In the genomic region with DNA sequence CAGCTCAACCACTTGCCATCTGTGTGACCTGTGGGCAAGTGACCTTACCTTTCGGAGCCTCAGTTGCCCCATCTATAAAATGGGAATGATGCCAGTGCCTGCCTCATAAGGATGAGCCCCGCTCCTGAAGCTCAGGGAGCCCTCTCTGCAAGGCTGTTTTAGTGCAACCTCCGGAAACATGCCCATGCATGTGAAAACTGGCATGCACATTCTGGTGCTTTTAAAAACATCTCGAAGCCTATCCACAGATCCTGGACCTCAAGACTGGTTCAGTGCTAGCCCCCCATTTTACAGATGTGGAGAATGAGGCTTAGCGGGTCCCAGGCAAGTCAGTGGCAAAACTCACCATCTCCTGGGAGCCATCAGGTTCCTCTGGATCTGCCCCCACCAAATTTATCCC, we compare ENCODE assay signal across 2 cellular contexts.
TF ChIP-seq lines count a peak whose summit lies in the region.

No MANE protein-coding gene starts in this region.

TF ChIP-seq in HEK293, 187 proteins besides CTCF, POLR2A, EP300 and RAD21:
- TF ChIP-seq REPIN1 (tag by site-specific recombination; IDR thresholded peaks at IDR 0.05; ENCODE audit: low read depth) (no peak), ZNF558 (tag by site-specific recombination; IDR thresholded peaks at IDR 0.05) (0 out of 2 replicates have a peak, but pooled peaks have one; percentile 39)
TF ChIP-seq in HEK293: peak in this region for 1.

TF ChIP-seq in K562, 482 proteins besides CTCF, POLR2A, EP300 and RAD21:
- TF ChIP-seq IRF2 (CRISPR knock-in tag; IDR thresholded peaks at IDR 0.05), result no peak
- no peak for TF ChIP-seq CEBPB (tag; IDR thresholded peaks at IDR 0.05)
- TF ChIP-seq ADNP (tag; IDR thresholded peaks at IDR 0.05), result 0 out of 2 replicates have a peak, but pooled peaks have one; percentile 40
- TF ChIP-seq BCOR (IDR thresholded peaks at IDR 0.05), result peak; percentile 57; the same call in 1 of the 2 replicates
- TF ChIP-seq, protein P1, sequence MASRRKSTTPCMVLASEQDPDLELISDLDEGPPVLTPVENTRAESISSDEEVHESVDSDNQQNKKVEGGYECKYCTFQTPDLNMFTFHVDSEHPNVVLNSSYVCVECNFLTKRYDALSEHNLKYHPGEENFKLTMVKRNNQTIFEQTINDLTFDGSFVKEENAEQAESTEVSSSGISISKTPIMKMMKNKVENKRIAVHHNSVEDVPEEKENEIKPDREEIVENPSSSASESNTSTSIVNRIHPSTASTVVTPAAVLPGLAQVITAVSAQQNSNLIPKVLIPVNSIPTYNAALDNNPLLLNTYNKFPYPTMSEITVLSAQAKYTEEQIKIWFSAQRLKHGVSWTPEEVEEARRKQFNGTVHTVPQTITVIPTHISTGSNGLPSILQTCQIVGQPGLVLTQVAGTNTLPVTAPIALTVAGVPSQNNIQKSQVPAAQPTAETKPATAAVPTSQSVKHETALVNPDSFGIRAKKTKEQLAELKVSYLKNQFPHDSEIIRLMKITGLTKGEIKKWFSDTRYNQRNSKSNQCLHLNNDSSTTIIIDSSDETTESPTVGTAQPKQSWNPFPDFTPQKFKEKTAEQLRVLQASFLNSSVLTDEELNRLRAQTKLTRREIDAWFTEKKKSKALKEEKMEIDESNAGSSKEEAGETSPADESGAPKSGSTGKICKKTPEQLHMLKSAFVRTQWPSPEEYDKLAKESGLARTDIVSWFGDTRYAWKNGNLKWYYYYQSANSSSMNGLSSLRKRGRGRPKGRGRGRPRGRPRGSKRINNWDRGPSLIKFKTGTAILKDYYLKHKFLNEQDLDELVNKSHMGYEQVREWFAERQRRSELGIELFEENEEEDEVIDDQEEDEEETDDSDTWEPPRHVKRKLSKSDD (conservative IDR thresholded peaks at IDR 0.05; ENCODE audit: low read length), result no peak
- peak; percentile 62 for TF ChIP-seq RBM25 (IDR thresholded peaks at IDR 0.05; ENCODE audit: low read depth, low read length, severe bottlenecking)
- no peak for TF ChIP-seq ZNF143 (CRISPR knock-in tag; IDR thresholded peaks at IDR 0.05)
- TF ChIP-seq, protein P2, sequence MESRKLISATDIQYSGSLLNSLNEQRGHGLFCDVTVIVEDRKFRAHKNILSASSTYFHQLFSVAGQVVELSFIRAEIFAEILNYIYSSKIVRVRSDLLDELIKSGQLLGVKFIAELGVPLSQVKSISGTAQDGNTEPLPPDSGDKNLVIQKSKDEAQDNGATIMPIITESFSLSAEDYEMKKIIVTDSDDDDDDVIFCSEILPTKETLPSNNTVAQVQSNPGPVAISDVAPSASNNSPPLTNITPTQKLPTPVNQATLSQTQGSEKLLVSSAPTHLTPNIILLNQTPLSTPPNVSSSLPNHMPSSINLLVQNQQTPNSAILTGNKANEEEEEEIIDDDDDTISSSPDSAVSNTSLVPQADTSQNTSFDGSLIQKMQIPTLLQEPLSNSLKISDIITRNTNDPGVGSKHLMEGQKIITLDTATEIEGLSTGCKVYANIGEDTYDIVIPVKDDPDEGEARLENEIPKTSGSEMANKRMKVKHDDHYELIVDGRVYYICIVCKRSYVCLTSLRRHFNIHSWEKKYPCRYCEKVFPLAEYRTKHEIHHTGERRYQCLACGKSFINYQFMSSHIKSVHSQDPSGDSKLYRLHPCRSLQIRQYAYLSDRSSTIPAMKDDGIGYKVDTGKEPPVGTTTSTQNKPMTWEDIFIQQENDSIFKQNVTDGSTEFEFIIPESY (CRISPR knock-in tag; IDR thresholded peaks at IDR 0.05), result peak; percentile 80
- TF ChIP-seq KDM1A (IDR thresholded peaks at IDR 0.05), result 0 out of 4 replicates have a peak, but pooled peaks of 1 of the 2 experiments have one; percentile 19
- peak; percentile 53; the same call in 1 of the 2 replicates for TF ChIP-seq ESRRA (IDR thresholded peaks at IDR 0.05; ENCODE audit: borderline replicate concordance, low read depth)
